Comparison of ENCODE assay signal across 17 cellular contexts in genomic region chr14:37708481-37708880, GRCh38.
"Had no signal": no experiment of that assay in that cellular context is flagged by ENCODE, and none has a peak within 500 bp of the region (broad histone marks: within the 10 kb centered on the region; RNA-seq: fewer than 3 reads in every experiment).

No MANE protein-coding gene starts in this region.

- H3K27ac Mint-ChIP-seq: activated CD4-positive, alpha-beta memory T cell treated with anti-CD3 and anti-CD28 coated beads for 36 hours; activated naive CD8-positive, alpha-beta T cell treated with anti-CD3 and anti-CD28 coated beads, Interleukin-2, amount 10 ng/mL, durations not matched to agents 7 days and 5 days; type B pancreatic cell had no signal

- H3K4me3 Mint-ChIP-seq: activated CD4-positive, alpha-beta memory T cell treated with anti-CD3 and anti-CD28 coated beads for 36 hours; activated naive CD8-positive, alpha-beta T cell treated with anti-CD3 and anti-CD28 coated beads, Interleukin-2, amount 10 ng/mL, durations not matched to agents 7 days and 5 days; type B pancreatic cell had no signal

- H3K36me3 Mint-ChIP-seq: activated CD4-positive, alpha-beta memory T cell treated with anti-CD3 and anti-CD28 coated beads for 36 hours; activated naive CD8-positive, alpha-beta T cell treated with anti-CD3 and anti-CD28 coated beads, Interleukin-2, amount 10 ng/mL, durations not matched to agents 7 days and 5 days; type B pancreatic cell had no signal

- H3K36me3 ChIP-seq: ascending aorta, colonic mucosa, gastrocnemius medialis, heart right ventricle, left lung, sigmoid colon, suprapubic skin had no signal

- DNase-seq: activated CD4-positive, alpha-beta memory T cell treated with anti-CD3 and anti-CD28 coated beads for 36 hours; activated gamma-delta T cell treated with Interleukin-2 at 50 U/mL for 16 hours; activated naive CD8-positive, alpha-beta T cell treated with anti-CD3 and anti-CD28 coated beads, Interleukin-2, amount 10 ng/mL, durations not matched to agents 7 days and 5 days; activated T-cell treated with anti-CD3 and anti-CD28 coated beads, Interleukin-2, amount 50 U/mL, for 48 hours; colonic mucosa; effector CD4-positive, alpha-beta T cell; gastrocnemius medialis; heart right ventricle; left lung; mesendoderm; sigmoid colon; stimulated activated CD4-positive, alpha-beta T cell treated with anti-CD3 and anti-CD28 coated beads, Interleukin-4, amount 100 ng/mL, for 1 hour; stimulated activated CD8-positive, alpha-beta memory T cell treated with anti-CD3 and anti-CD28 coated beads, Interleukin-4, amount 100 ng/mL, for 48 hours; stimulated activated naive CD8-positive, alpha-beta T cell treated with anti-CD3 and anti-CD28 coated beads, Interleukin-15, Interleukin-2, amounts not matched to agents 100 U/mL and 50 U/mL, for 24 hours had no signal

- H3K27me3 Mint-ChIP-seq: activated CD4-positive, alpha-beta memory T cell treated with anti-CD3 and anti-CD28 coated beads for 36 hours; activated naive CD8-positive, alpha-beta T cell treated with anti-CD3 and anti-CD28 coated beads, Interleukin-2, amount 10 ng/mL, durations not matched to agents 7 days and 5 days; type B pancreatic cell had no signal

- ATAC-seq: gastrocnemius medialis; heart right ventricle; left lung; stimulated activated naive CD8-positive, alpha-beta T cell treated with anti-CD3 and anti-CD28 coated beads, Interleukin-15, Interleukin-2, amounts not matched to agents 100 U/mL and 50 U/mL, for 24 hours had no signal

- H3K27me3 ChIP-seq: ascending aorta, colonic mucosa, gastrocnemius medialis, left lung, sigmoid colon, suprapubic skin had no signal

- H3K9me3 Mint-ChIP-seq: activated CD4-positive, alpha-beta memory T cell treated with anti-CD3 and anti-CD28 coated beads for 36 hours; activated naive CD8-positive, alpha-beta T cell treated with anti-CD3 and anti-CD28 coated beads, Interleukin-2, amount 10 ng/mL, durations not matched to agents 7 days and 5 days; type B pancreatic cell had no signal

- H3K4me3 ChIP-seq: ascending aorta, colonic mucosa, gastrocnemius medialis, heart right ventricle, left lung, sigmoid colon, suprapubic skin had no signal

- H3K4me1 ChIP-seq: ascending aorta, colonic mucosa, gastrocnemius medialis, heart right ventricle, left lung, sigmoid colon, suprapubic skin had no signal

- H3K9me3 ChIP-seq: ascending aorta, colonic mucosa, gastrocnemius medialis, heart right ventricle, left lung, sigmoid colon, suprapubic skin had no signal

- H3K4me1 Mint-ChIP-seq: activated naive CD8-positive, alpha-beta T cell treated with anti-CD3 and anti-CD28 coated beads, Interleukin-2, amount 10 ng/mL, durations not matched to agents 7 days and 5 days had no signal

- H3K27ac ChIP-seq: ascending aorta, colonic mucosa, gastrocnemius medialis, heart right ventricle, left lung, sigmoid colon, suprapubic skin had no signal
